ENCODE assay signal across 9 cellular contexts in genomic region chr2:190360561-190360960, GRCh38. TPM values are rescaled to one million over a fixed set of nuclear protein-coding genes. Genes with fewer than 3 reads are reported as not detected.
DNase-seq lines count a peak whose midpoint lies in the region; ATAC-seq and TF ChIP-seq lines count a peak whose summit lies in the region.
"Had no signal": no experiment of that assay in that cellular context is flagged by ENCODE, and none has a peak within 500 bp of the region (broad histone marks: within the 10 kb centered on the region; RNA-seq: fewer than 3 reads in every experiment).

No MANE protein-coding gene starts in this region.

- H3K4me3 ChIP-seq in left ventricle myocardium inferior, result no peak overlapping the region

- ATAC-seq in Right ventricle myocardium superior (ENCODE audit: poor library complexity) (no peak), naive B cell (ENCODE audit: low read depth in 2 of 2) (no peak), HG03175 (IDR thresholded peaks at IDR 0.05; ENCODE audit: unreplicated experiment) (no peak)

- no peaks in the 10 kb centered on the region for H3K27me3 Mint-ChIP-seq in naive B cell
- H3K27me3 Mint-ChIP-seq in progenitor cell of endocrine pancreas, result no peaks in the 10 kb centered on the region

- H3K27me3 ChIP-seq in left ventricle myocardium inferior (ENCODE audit: low read depth), result no peaks in the 10 kb centered on the region

- DNase-seq in left ventricle myocardium inferior (no peak), Right ventricle myocardium superior (no peak), amniotic epithelial cell (ENCODE audit: low read depth) (peak; percentile 37), naive B cell (no peak), progenitor cell of endocrine pancreas (ENCODE audit: low spot score, unreplicated experiment) (no peak), HT-29 (ENCODE audit: low spot score) (no peak), NCI-H226 (no peak)
- DNase-seq: NCI-H510A treated with DMSO at 0.1 percent for 48 hours had no signal

- peaks cover 44% of the 10 kb centered on the region for H3K36me3 ChIP-seq in left ventricle myocardium inferior

- intact Hi-C loops in left ventricle myocardium inferior (cut with micrococcal nuclease) (no loop called here), Right ventricle myocardium superior (cut with DNase I) (no loop called here)

- peaks cover 10 to 27% (median 10%) of the 10 kb centered on the region in 3 donors for H3K4me1 Mint-ChIP-seq in naive B cell
- peaks cover 16% of the 10 kb centered on the region for H3K4me1 Mint-ChIP-seq in progenitor cell of endocrine pancreas (ENCODE audit: low read depth)

- no peaks in the 10 kb centered on the region for H3K9me3 Mint-ChIP-seq in naive B cell
- no peaks in the 10 kb centered on the region for H3K9me3 Mint-ChIP-seq in progenitor cell of endocrine pancreas (ENCODE audit: low read depth)

- H3K9me3 ChIP-seq in left ventricle myocardium inferior (replicated peaks), result no peaks in the 10 kb centered on the region

- H3K27ac ChIP-seq in left ventricle myocardium inferior (replicated peaks), result peak overlapping the region; percentile 71

- H3K27ac Mint-ChIP-seq in naive B cell (peak overlapping the region in 3 of 6 donors; percentile 30 to 96 (median 84)), progenitor cell of endocrine pancreas (no peak overlapping the region)

- H3K4me1 ChIP-seq in left ventricle myocardium inferior, result peaks cover 41% of the 10 kb centered on the region

- no peaks in the 10 kb centered on the region for H3K36me3 Mint-ChIP-seq in naive B cell
- no peaks in the 10 kb centered on the region for H3K36me3 Mint-ChIP-seq in progenitor cell of endocrine pancreas (ENCODE audit: insufficient read depth)

- H3K4me3 Mint-ChIP-seq in naive B cell (peak overlapping the region; percentile 91 to 98 (median 94)), progenitor cell of endocrine pancreas (ENCODE audit: low read depth) (no peak overlapping the region)

- TF ChIP-seq CTCF in left ventricle myocardium inferior (IDR thresholded peaks at IDR 0.05; ENCODE audit: borderline replicate concordance) (no peak), progenitor cell of endocrine pancreas (IDR thresholded peaks at IDR 0.05; ENCODE audit: unreplicated experiment) (no peak)

RNA-seq across cellular contexts. Expression of gene INPP1, which starts 17.2 kb away (rescaled TPM):
- 15.0 TPM for total RNA-seq in left ventricle myocardium inferior
- 17.6 TPM for total RNA-seq in Right ventricle myocardium superior
- polyA plus RNA-seq in naive B cell (ENCODE audit: low read depth in 6 of 6), result 1 to 10 TPM in 5 of 6 donors, not detected in 1; 1.3 to 4.4 (median 3.4) TPM
- total RNA-seq in progenitor cell of endocrine pancreas, result 15.4 and 15.5 TPM in 2 replicates
- 17.8 and 27.5 TPM in 2 replicates for total RNA-seq in HT-29 (2014; rRNA removed; shearing (Covaris generic))

RNA-seq across cellular contexts. Expression of gene HIBCH, which starts 40.9 kb away (rescaled TPM):
- total RNA-seq in left ventricle myocardium inferior, result 24.5 TPM
- total RNA-seq in Right ventricle myocardium superior, result 22.5 TPM
- polyA plus RNA-seq in naive B cell (ENCODE audit: low read depth in 6 of 6), result 10 to 100 TPM; 11.6 to 31.7 (median 22.4) TPM
- 49.5 and 54.8 TPM in 2 replicates for total RNA-seq in progenitor cell of endocrine pancreas
- total RNA-seq in HT-29 (2014; rRNA removed; shearing (Covaris generic)), result 8.6 and 10.0 TPM in 2 replicates

RNA-seq across cellular contexts. Expression of gene MFSD6, which starts 47.6 kb away (rescaled TPM):
- total RNA-seq in left ventricle myocardium inferior (21.4 TPM), Right ventricle myocardium superior (21.8 TPM), progenitor cell of endocrine pancreas (15.1 and 15.4 TPM in 2 replicates)
- 10 to 100 TPM in 4 of 6 donors, 1 to 10 TPM in 2; 2.0 to 16.7 (median 12.0) TPM for polyA plus RNA-seq in naive B cell (ENCODE audit: low read depth in 6 of 6)
- total RNA-seq in HT-29 (2014; rRNA removed; shearing (Covaris generic)), result 38.3 and 45.1 TPM in 2 replicates
